ENCODE assay signal across 18 cellular contexts in the genomic region with DNA sequence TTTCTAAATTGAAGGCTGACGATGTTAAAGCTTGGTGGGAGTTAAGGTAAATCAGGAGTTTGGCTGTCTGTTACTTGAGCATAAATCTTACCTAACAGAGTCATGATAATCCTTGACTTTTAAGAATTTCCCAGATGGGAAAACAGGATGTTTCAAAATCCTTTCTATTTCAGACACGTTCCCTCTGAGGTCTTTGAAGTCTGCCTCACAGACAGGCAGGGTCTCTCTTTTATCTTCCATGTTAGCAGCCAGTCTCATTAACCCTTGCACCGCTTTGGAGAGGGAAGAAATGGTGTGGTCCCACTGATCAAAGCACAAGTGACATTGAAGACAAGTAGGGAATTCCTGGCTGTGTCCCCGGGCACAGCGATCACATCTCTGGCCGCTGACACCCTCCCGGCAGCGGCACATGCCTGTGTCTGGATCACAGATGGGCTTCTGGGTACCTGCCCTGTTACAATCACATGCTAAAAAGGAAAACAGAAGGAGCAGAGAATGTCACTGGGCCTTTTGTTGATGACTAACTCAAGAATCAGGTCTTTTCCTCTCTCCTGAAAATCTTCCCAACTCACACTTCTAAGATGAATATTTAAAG. TPM values are rescaled to one million over a fixed set of nuclear protein-coding genes. Genes with fewer than 3 reads are reported as not detected.
DNase-seq lines count a peak whose midpoint lies in the region; ATAC-seq and TF ChIP-seq lines count a peak whose summit lies in the region.
"Had no signal": no experiment of that assay in that cellular context is flagged by ENCODE, and none has a peak within 500 bp of the region (broad histone marks: within the 10 kb centered on the region; RNA-seq: fewer than 3 reads in every experiment).

No MANE protein-coding gene starts in this region.

- H3K4ac ChIP-seq in trophoblast cell (ENCODE audit: low read depth, low read length): no peak overlapping the region

- intact Hi-C loops in heart right ventricle (cut with DNase I): no loop called here
- intact Hi-C loops in cardiac septum (cut with DNase I): no loop called here
- intact Hi-C loops in head of caudate nucleus (cut with DNase I): no loop called here

- TF ChIP-seq CTCF in heart right ventricle (IDR thresholded peaks at IDR 0.05) (no peak), fibroblast of pulmonary artery (IDR thresholded peaks at IDR 0.05; ENCODE audit: low read length, missing control alignments) (no peak)

- no peak overlapping the region for H3K4me2 ChIP-seq in trophoblast cell (ENCODE audit: low read length)
- H3K4me2 ChIP-seq: A549; BLaER1 treated with 17β-estradiol and CSF1 and Interleukin-3, amounts not matched to agents 10 nM and 100 nM; PC-9 had no signal

- H3K18ac ChIP-seq in trophoblast cell (ENCODE audit: low read length): no peak overlapping the region

- H3K36me3 ChIP-seq in heart right ventricle (no peaks in the 10 kb centered on the region), trophoblast cell (ENCODE audit: control insufficient read depth in 1 of 2, insufficient read depth in 2 of 2, low read length in 2 of 2) (no peaks in the 10 kb centered on the region)
- H3K36me3 ChIP-seq: BLaER1 treated with 17β-estradiol and CSF1 and Interleukin-3, amounts not matched to agents 10 nM and 100 nM had no signal

- no peak overlapping the region for H2AK5ac ChIP-seq in trophoblast cell (ENCODE audit: low read length)

- peak overlapping the region; percentile 10 for H2BK5ac ChIP-seq in trophoblast cell (ENCODE audit: low read depth, low read length, poor library complexity)

- H3K23ac ChIP-seq in trophoblast cell (ENCODE audit: low read length): no peak overlapping the region

- no peak overlapping the region for H2AFZ ChIP-seq in trophoblast cell (ENCODE audit: insufficient read depth, low read length, poor library complexity)
- H2AFZ ChIP-seq: PC-9 had no signal

- no peak overlapping the region for H3K9ac ChIP-seq in trophoblast cell (ENCODE audit: low read length)
- H3K9ac ChIP-seq: BLaER1 treated with 17β-estradiol and CSF1 and Interleukin-3, amounts not matched to agents 10 nM and 100 nM had no signal

- H3K79me2 ChIP-seq in trophoblast cell (ENCODE audit: control insufficient read depth, insufficient read depth, low read length, poor library complexity): no peaks in the 10 kb centered on the region

- H3K4me3 ChIP-seq in heart right ventricle: no peak overlapping the region
- H3K4me3 ChIP-seq in fibroblast of pulmonary artery (replicated peaks; ENCODE audit: low read depth, low read length): no peak overlapping the region
- H3K4me3 ChIP-seq in trophoblast cell (ENCODE audit: low read depth, low read length): no peak overlapping the region
- H3K4me3 ChIP-seq: A549; BLaER1 treated with 17β-estradiol and CSF1 and Interleukin-3, amounts not matched to agents 10 nM and 100 nM; PC-9 had no signal

- peak in 5 of 8 donors; percentile 32 to 63 (median 47) for ATAC-seq in heart right ventricle
- no peak for ATAC-seq in HG03175 (IDR thresholded peaks at IDR 0.05; ENCODE audit: unreplicated experiment)
- no peak for ATAC-seq in GM18511 (IDR thresholded peaks at IDR 0.05; ENCODE audit: unreplicated experiment)
- ATAC-seq: A549 had no signal

- H2BK12ac ChIP-seq in trophoblast cell (ENCODE audit: low read length): no peak overlapping the region

- WGBS in heart right ventricle, 2 donors: 43 to 54% methylated on average over 8 of the region's 8 CpGs
- no CpG with 5 or more reads among the region's 8 CpGs for WGBS in trophoblast cell (ENCODE audit: extremely low coverage, insufficient coverage, insufficient read length)

- H3K14ac ChIP-seq in trophoblast cell (ENCODE audit: low read length): no peak overlapping the region

- DNase-seq in heart right ventricle (no peak), cardiac septum (ENCODE audit: low spot score) (no peak), amniotic epithelial cell (ENCODE audit: low read depth) (peak; percentile 51), fibroblast of pulmonary artery (ENCODE audit: low read depth) (peak; percentile 23), trophoblast cell (peak; percentile 21 to 48), head of caudate nucleus (no peak)
- DNase-seq: DND-41, H7, MV-4-11, NCI-H1417 treated with DMSO at 0.1 percent for 48 hours, NCI-H1930, NCI-H446, NCI-H748 treated with DMSO at 0.1 percent for 48 hours, PC-9 had no signal

- H3K9me3 ChIP-seq in heart right ventricle (no peaks in the 10 kb centered on the region), trophoblast cell (ENCODE audit: insufficient read depth, low read depth, low read length) (no peaks in the 10 kb centered on the region)
- H3K9me3 ChIP-seq: A549; BLaER1 treated with 17β-estradiol and CSF1 and Interleukin-3, amounts not matched to agents 10 nM and 100 nM had no signal

- H3K79me1 ChIP-seq in trophoblast cell (ENCODE audit: low read length): no peaks in the 10 kb centered on the region

- H2BK120ac ChIP-seq in trophoblast cell (ENCODE audit: insufficient read depth, low read length, poor library complexity): no peak overlapping the region

- no peak overlapping the region for H4K91ac ChIP-seq in trophoblast cell (ENCODE audit: low read depth, low read length)

- H4K8ac ChIP-seq in trophoblast cell (ENCODE audit: low read depth, low read length): no peak overlapping the region

- H3K4me1 ChIP-seq in heart right ventricle (peaks cover 0 to 15% (median 0%) of the 10 kb centered on the region in 9 donors), trophoblast cell (ENCODE audit: control insufficient read depth in 1 of 2, insufficient read depth in 2 of 2, low read length in 2 of 2) (peaks cover 2 to 3% of the 10 kb centered on the region in 2 experiments)

- H3K27me3 ChIP-seq in heart right ventricle (no peaks in the 10 kb centered on the region), trophoblast cell (ENCODE audit: insufficient read depth, low read length) (no peaks in the 10 kb centered on the region)
- H3K27me3 ChIP-seq: BLaER1 treated with 17β-estradiol and CSF1 and Interleukin-3, amounts not matched to agents 10 nM and 100 nM had no signal

- H4K12ac ChIP-seq in trophoblast cell (ENCODE audit: low read depth, low read length): no peak overlapping the region

- H3K27ac ChIP-seq in heart right ventricle: no peak overlapping the region
- no peak overlapping the region for H3K27ac ChIP-seq in trophoblast cell (ENCODE audit: low read depth, low read length)
- H3K27ac ChIP-seq: A549; BLaER1 treated with 17β-estradiol and CSF1 and Interleukin-3, amounts not matched to agents 10 nM and 100 nM; PC-9 had no signal

RNA-seq across cellular contexts. Expression of a gene that starts 52.7 kb away (rescaled TPM):
- total RNA-seq in heart right ventricle (10 to 100 TPM; 33.3 to 84.8 (median 52.7) TPM), cardiac septum (55.1 TPM)
- 100 to 1,000 TPM in 1 of 2 donors, 10 to 100 TPM in 1; 84.0 to 145 TPM for polyA plus RNA-seq in heart right ventricle
- polyA plus RNA-seq in trophoblast cell (2013): 407 and 428 TPM in 2 replicates

Comparison
In these comparisons a context has a peak if more than half of its experiments do, and no peak if none do; other contexts are left out.
1. ATAC-seq: peak in heart right ventricle (5 of 8); none in HG03175 (single experiment) and GM18511 (single experiment).
2. DNase-seq: peak in amniotic epithelial cell (single experiment), fibroblast of pulmonary artery (single experiment) and trophoblast cell (2 of 2); none in heart right ventricle (0 of 2), cardiac septum (single experiment) and head of caudate nucleus (0 of 42).